In genomic region chr7:86937499-86937898, GRCh38 we compare ENCODE assay signal across 19 cellular contexts.
"Had no signal": no experiment of that assay in that cellular context is flagged by ENCODE, and none has a peak within 500 bp of the region (broad histone marks: within the 10 kb centered on the region; RNA-seq: fewer than 3 reads in every experiment).

No MANE protein-coding gene starts in this region.

- H3K9me3 Mint-ChIP-seq: endodermal cell, naive B cell, nephron had no signal

- ATAC-seq: left cardiac atrium, left ventricle myocardium superior, psoas muscle had no signal

- H3K27me3 Mint-ChIP-seq: naive B cell had no signal

- H3K9me3 ChIP-seq: psoas muscle, stomach had no signal

- H3K27ac Mint-ChIP-seq: endodermal cell, naive B cell, nephron had no signal

- H3K4me1 Mint-ChIP-seq: naive B cell had no signal

- H3K4me3 Mint-ChIP-seq: endodermal cell, naive B cell, nephron had no signal

- H3K36me3 Mint-ChIP-seq: naive B cell had no signal

- DNase-seq: dermis blood vessel endothelial cell; endodermal cell; erythroblast; foreskin melanocyte; head of caudate nucleus; kidney; left cardiac atrium; left ventricle myocardium superior; mesendoderm; naive B cell; psoas muscle; small intestine; stimulated activated CD4-positive, alpha-beta T cell treated with anti-CD3 and anti-CD28 coated beads, Interleukin-12 subunit alpha, Interleukin-12 subunit beta, amount 100 ng/mL, for 4 hours; stimulated activated naive CD4-positive, alpha-beta T cell; stomach; trophoblast cell had no signal

- H3K4me3 ChIP-seq: hepatocyte, lung, psoas muscle, stomach had no signal

- H3K27ac ChIP-seq: hepatocyte, psoas muscle, stomach had no signal
